Comparison of ENCODE assay signal across 10 cellular contexts in genomic region chr2:10385933-10386773, GRCh38.
A peak's percentile ranks its signal among the peaks of the same experiment; 100 is the strongest.
DNase-seq lines count a peak whose midpoint lies in the region; ATAC-seq and TF ChIP-seq lines count a peak whose summit lies in the region.
"Had no signal": no experiment of that assay in that cellular context is flagged by ENCODE, and none has a peak within 500 bp of the region (broad histone marks: within the 10 kb centered on the region; RNA-seq: fewer than 3 reads in every experiment).

No MANE protein-coding gene starts in this region.

- intact Hi-C loops in activated CD4-positive, alpha-beta T cell treated with anti-CD3 and anti-CD28 coated beads, Interleukin-2, amount 10 ng/mL, durations not matched to agents 24 days and 14 days (cut with micrococcal nuclease) = no loop called here

- peak overlapping the region; percentile 72 for H3K27ac Mint-ChIP-seq in activated CD4-positive, alpha-beta T cell treated with anti-CD3 and anti-CD28 coated beads, Interleukin-2, amount 10 ng/mL, durations not matched to agents 24 days and 14 days
- peak overlapping the region; percentile 68 for H3K27ac Mint-ChIP-seq in stimulated activated naive B cell treated with anti-CD40 and anti-IgM and Interleukin-4, amounts not matched to agents 10 μg/mL and 1 μg/mL and 100 μg/mL, for 72 hours

- H3K4me3 Mint-ChIP-seq in activated CD4-positive, alpha-beta T cell treated with anti-CD3 and anti-CD28 coated beads, Interleukin-2, amount 10 ng/mL, durations not matched to agents 24 days and 14 days = peak overlapping the region; percentile 52
- no peak overlapping the region for H3K4me3 Mint-ChIP-seq in stimulated activated naive B cell treated with anti-CD40 and anti-IgM and Interleukin-4, amounts not matched to agents 10 μg/mL and 1 μg/mL and 100 μg/mL, for 72 hours

- H3K9me3 Mint-ChIP-seq in activated CD4-positive, alpha-beta T cell treated with anti-CD3 and anti-CD28 coated beads, Interleukin-2, amount 10 ng/mL, durations not matched to agents 24 days and 14 days = no peaks in the 10 kb centered on the region
- H3K9me3 Mint-ChIP-seq in stimulated activated naive B cell treated with anti-CD40 and anti-IgM and Interleukin-4, amounts not matched to agents 10 μg/mL and 1 μg/mL and 100 μg/mL, for 72 hours = no peaks in the 10 kb centered on the region

- DNase-seq in activated CD4-positive, alpha-beta T cell treated with anti-CD3 and anti-CD28 coated beads, Interleukin-2, amount 10 ng/mL, durations not matched to agents 24 days and 14 days = no peak
- DNase-seq in activated CD4-positive, alpha-beta T cell treated with anti-CD3 and anti-CD28 coated beads for 4 hours = no peak
- DNase-seq in SJSA1 (ENCODE audit: low read depth in 1 of 2, low spot score in 2 of 2) = peak; percentile 70
- DNase-seq in epithelial cell of proximal tubule (ENCODE audit: low read depth) = no peak
- no peak for DNase-seq in stimulated activated naive B cell treated with anti-CD40 and anti-IgM and Interleukin-4, amounts not matched to agents 10 μg/mL and 1 μg/mL and 100 μg/mL, for 72 hours
- DNase-seq in NCI-H2029 treated with DMSO at 0.1 percent for 48 hours (lab: John Stamatoyannopoulos, UW) = no peak
- DNase-seq: body of pancreas, NCI-H774 had no signal

- H3K27ac ChIP-seq in SJSA1 = no peak overlapping the region
- H3K27ac ChIP-seq: body of pancreas had no signal

- TF ChIP-seq CTCF in epithelial cell of proximal tubule (conservative IDR thresholded peaks at IDR 0.05; ENCODE audit: low read depth, low read length) = peak; percentile 23

- H3K27me3 ChIP-seq in SJSA1 (replicated peaks) = no peaks in the 10 kb centered on the region
- H3K27me3 ChIP-seq: body of pancreas had no signal

- H3K9me3 ChIP-seq in SJSA1 (replicated peaks) = no peaks in the 10 kb centered on the region
- H3K9me3 ChIP-seq: body of pancreas had no signal

- H3K4me1 Mint-ChIP-seq in activated CD4-positive, alpha-beta T cell treated with anti-CD3 and anti-CD28 coated beads, Interleukin-2, amount 10 ng/mL, durations not matched to agents 24 days and 14 days = peaks cover 52% of the 10 kb centered on the region
- H3K4me1 Mint-ChIP-seq in stimulated activated naive B cell treated with anti-CD40 and anti-IgM and Interleukin-4, amounts not matched to agents 10 μg/mL and 1 μg/mL and 100 μg/mL, for 72 hours = peaks cover 61 to 92% of the 10 kb centered on the region in 2 donors

- no peaks in the 10 kb centered on the region for H3K27me3 Mint-ChIP-seq in activated CD4-positive, alpha-beta T cell treated with anti-CD3 and anti-CD28 coated beads, Interleukin-2, amount 10 ng/mL, durations not matched to agents 24 days and 14 days
- H3K27me3 Mint-ChIP-seq in stimulated activated naive B cell treated with anti-CD40 and anti-IgM and Interleukin-4, amounts not matched to agents 10 μg/mL and 1 μg/mL and 100 μg/mL, for 72 hours = no peaks in the 10 kb centered on the region

- no peaks in the 10 kb centered on the region for H3K36me3 ChIP-seq in SJSA1

- no peak overlapping the region for H3K4me3 ChIP-seq in SJSA1
- no peak overlapping the region for H3K4me3 ChIP-seq in epithelial cell of proximal tubule (ENCODE audit: low read depth, low read length)
- H3K4me3 ChIP-seq: body of pancreas had no signal

- H3K36me3 Mint-ChIP-seq in activated CD4-positive, alpha-beta T cell treated with anti-CD3 and anti-CD28 coated beads, Interleukin-2, amount 10 ng/mL, durations not matched to agents 24 days and 14 days (ENCODE audit: low read depth) = peaks cover 4% of the 10 kb centered on the region
- H3K36me3 Mint-ChIP-seq in stimulated activated naive B cell treated with anti-CD40 and anti-IgM and Interleukin-4, amounts not matched to agents 10 μg/mL and 1 μg/mL and 100 μg/mL, for 72 hours = peaks cover 5% of the 10 kb centered on the region in 2 donors

- peaks cover 45% of the 10 kb centered on the region for H3K4me1 ChIP-seq in SJSA1 (replicated peaks)

- no peak for ATAC-seq in stimulated activated naive B cell treated with anti-CD40 and anti-IgM and Interleukin-4, amounts not matched to agents 10 μg/mL and 1 μg/mL and 100 μg/mL, for 72 hours (replicated peaks)
- ATAC-seq in HG02938 (IDR thresholded peaks at IDR 0.05; ENCODE audit: unreplicated experiment) = no peak
- no peak for ATAC-seq in HG02763 (IDR thresholded peaks at IDR 0.05; ENCODE audit: unreplicated experiment)
- ATAC-seq: body of pancreas had no signal

Comparison
In these comparisons a context has a peak if more than half of its experiments do, and no peak if none do; other contexts are left out.
1. DNase-seq: peak in SJSA1 (2 of 2); none in activated CD4-positive, alpha-beta T cell treated with anti-CD3 and anti-CD28 coated beads, Interleukin-2, amount 10 ng/mL, durations not matched to agents 24 days and 14 days (single experiment), activated CD4-positive, alpha-beta T cell treated with anti-CD3 and anti-CD28 coated beads for 4 hours (0 of 2), epithelial cell of proximal tubule (single experiment), stimulated activated naive B cell treated with anti-CD40 and anti-IgM and Interleukin-4, amounts not matched to agents 10 μg/mL and 1 μg/mL and 100 μg/mL, for 72 hours (single experiment) and NCI-H2029 treated with DMSO at 0.1 percent for 48 hours (single experiment).